Comparison of ENCODE assay signal across 1 cellular context in genomic region chr4:126431049-126431448, GRCh38.
TF ChIP-seq lines count a peak whose summit lies in the region.

No MANE protein-coding gene starts in this region.

TF ChIP-seq in H1, 55 proteins besides CTCF, POLR2A, EP300 and RAD21 (continued from another document):
- no peak for TF ChIP-seq HDAC6 (IDR thresholded peaks at IDR 0.05; ENCODE audit: low read depth, low read length)
